ENCODE assay signal across 8 cellular contexts in the genomic region with DNA sequence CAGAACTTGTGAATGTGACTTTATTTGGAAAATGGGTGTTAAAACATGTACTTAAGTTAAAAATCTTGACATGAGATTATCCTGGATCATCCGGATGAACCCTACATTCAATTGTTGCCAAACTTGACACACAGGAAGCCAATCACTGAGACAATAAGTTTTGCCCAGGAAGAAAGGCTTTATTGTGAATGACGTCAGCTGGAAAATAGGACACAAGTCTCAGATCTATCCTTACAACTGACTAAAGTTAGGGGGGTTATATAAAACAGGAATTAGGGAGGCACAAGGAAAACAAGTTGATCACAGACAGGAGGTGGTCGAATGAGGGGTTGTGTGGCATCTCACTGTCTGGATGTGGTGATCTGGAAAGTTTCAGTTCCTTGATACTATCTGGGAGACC.
"Had no signal": no experiment of that assay in that cellular context is flagged by ENCODE, and none has a peak within 500 bp of the region (broad histone marks: within the 10 kb centered on the region; RNA-seq: fewer than 3 reads in every experiment).

No MANE protein-coding gene starts in this region.

- H3K4me3 ChIP-seq: GM12878 had no signal

- ATAC-seq: GM12878 had no signal

- DNase-seq: GDM1, GF-D8 had no signal

- FAIRE-seq: G401.6, GM12878, GM12891, GM12892, GM18507, GM19239 had no signal
